Comparison of ENCODE assay signal across 9 cellular contexts in genomic region chr4:168633071-168633470, GRCh38.
DNase-seq lines count a peak whose midpoint lies in the region; ATAC-seq and TF ChIP-seq lines count a peak whose summit lies in the region.
"Had no signal": no experiment of that assay in that cellular context is flagged by ENCODE, and none has a peak within 500 bp of the region (broad histone marks: within the 10 kb centered on the region; RNA-seq: fewer than 3 reads in every experiment).

No MANE protein-coding gene starts in this region.

- peaks cover 6% of the 10 kb centered on the region for H3K4me1 Mint-ChIP-seq in activated CD4-positive, alpha-beta T cell treated with anti-CD3 and anti-CD28 coated beads, Interleukin-2, amount 10 ng/mL, durations not matched to agents 24 days and 14 days

- H3K36me3 Mint-ChIP-seq in activated CD4-positive, alpha-beta T cell treated with anti-CD3 and anti-CD28 coated beads, Interleukin-2, amount 10 ng/mL, durations not matched to agents 24 days and 14 days (ENCODE audit: low read depth): no peaks in the 10 kb centered on the region

- H3K27ac ChIP-seq in left ventricle myocardium inferior (replicated peaks) (peak overlapping the region; percentile 75), esophagus muscularis mucosa (replicated peaks in 1 of 4) (peak overlapping the region in 2 of 4 donors; percentile 75 to 77)

- H3K4me1 ChIP-seq in left ventricle myocardium inferior: peaks cover 70% of the 10 kb centered on the region
- peaks cover 35 to 59% (median 45%) of the 10 kb centered on the region in 4 donors for H3K4me1 ChIP-seq in esophagus muscularis mucosa
- H3K4me1 ChIP-seq in neuron (ENCODE audit: insufficient read depth, low read length): peaks cover 27% of the 10 kb centered on the region

- ATAC-seq in Right ventricle myocardium inferior: no peak
- ATAC-seq: activated T-cell treated with anti-CD3 and anti-CD28 coated beads, Interleukin-2, amount 50 U/mL, for 4 hours had no signal

- H3K4me3 ChIP-seq in left ventricle myocardium inferior: peak overlapping the region; percentile 74
- peak overlapping the region; percentile 58 to 74 (median 64) for H3K4me3 ChIP-seq in esophagus muscularis mucosa
- H3K4me3 ChIP-seq in neuron (ENCODE audit: low read length): peak overlapping the region; percentile 66

- H3K27ac Mint-ChIP-seq in activated CD4-positive, alpha-beta T cell treated with anti-CD3 and anti-CD28 coated beads, Interleukin-2, amount 10 ng/mL, durations not matched to agents 24 days and 14 days: no peak overlapping the region

- TF ChIP-seq POLR2A in esophagus muscularis mucosa (IDR thresholded peaks at IDR 0.05; ENCODE audit: low read depth): no peak

- no peaks in the 10 kb centered on the region for H3K9me3 Mint-ChIP-seq in activated CD4-positive, alpha-beta T cell treated with anti-CD3 and anti-CD28 coated beads, Interleukin-2, amount 10 ng/mL, durations not matched to agents 24 days and 14 days
- H3K9me3 Mint-ChIP-seq: activated T-cell treated with anti-CD3 and anti-CD28 coated beads, Interleukin-2, amount 50 U/mL, for 4 hours had no signal

- no peak overlapping the region for H2AFZ ChIP-seq in neuron (ENCODE audit: low read depth, low read length)

- WGBS in esophagus muscularis mucosa: 34% methylated on average over 4 of the region's 4 CpGs

- H3K4me3 Mint-ChIP-seq in activated CD4-positive, alpha-beta T cell treated with anti-CD3 and anti-CD28 coated beads, Interleukin-2, amount 10 ng/mL, durations not matched to agents 24 days and 14 days: no peak overlapping the region
- H3K4me3 Mint-ChIP-seq: activated T-cell treated with anti-CD3 and anti-CD28 coated beads, Interleukin-2, amount 50 U/mL, for 4 hours had no signal

- no peak for TF ChIP-seq EP300 in esophagus muscularis mucosa (IDR thresholded peaks at IDR 0.05)

- H3K27me3 Mint-ChIP-seq in activated CD4-positive, alpha-beta T cell treated with anti-CD3 and anti-CD28 coated beads, Interleukin-2, amount 10 ng/mL, durations not matched to agents 24 days and 14 days: peaks cover 79% of the 10 kb centered on the region

- intact Hi-C loops in left ventricle myocardium inferior (cut with micrococcal nuclease) (no loop called here), Right ventricle myocardium inferior (cut with DNase I) (loop anchor here (5.0 kb wide), 2 partner anchors 46 to 121 kb away; no protein-coding TSS in a partner anchor), esophagus muscularis mucosa (cut with DNase I) (loop anchor here (5.0 kb wide), 2 partner anchors 46 to 74 kb away; no protein-coding TSS in a partner anchor)
- intact Hi-C loops in activated CD4-positive, alpha-beta T cell treated with anti-CD3 and anti-CD28 coated beads, Interleukin-2, amount 10 ng/mL, durations not matched to agents 24 days and 14 days (cut with micrococcal nuclease): no loop called here

- H3K27me3 ChIP-seq in left ventricle myocardium inferior (ENCODE audit: low read depth): no peaks in the 10 kb centered on the region
- no peaks in the 10 kb centered on the region for H3K27me3 ChIP-seq in esophagus muscularis mucosa
- no peaks in the 10 kb centered on the region for H3K27me3 ChIP-seq in neuron (ENCODE audit: insufficient read depth, low read length)

- H3K9me3 ChIP-seq in left ventricle myocardium inferior (replicated peaks) (no peaks in the 10 kb centered on the region), esophagus muscularis mucosa (no peaks in the 10 kb centered on the region), neuron (ENCODE audit: low read length) (no peaks in the 10 kb centered on the region)

- TF ChIP-seq CTCF in left ventricle myocardium inferior (IDR thresholded peaks at IDR 0.05; ENCODE audit: borderline replicate concordance): no peak
- TF ChIP-seq CTCF in esophagus muscularis mucosa (IDR thresholded peaks at IDR 0.05): no peak

- DNase-seq in left ventricle myocardium inferior (no peak), Right ventricle myocardium inferior (ENCODE audit: missing footprints) (no peak), esophagus muscularis mucosa (ENCODE audit: extremely low spot score) (no peak), NCI-H146 treated with DMSO at 0.1 percent for 48 hours (lab: John Stamatoyannopoulos, UW; ENCODE audit: unreplicated experiment) (no peak)
- no peak for DNase-seq in activated CD4-positive, alpha-beta T cell treated with anti-CD3 and anti-CD28 coated beads, Interleukin-2, amount 10 ng/mL, durations not matched to agents 24 days and 14 days
- no peak for DNase-seq in activated CD4-positive, alpha-beta T cell treated with anti-CD3 and anti-CD28 coated beads for 1 hour
- no peak for DNase-seq in activated CD4-positive, alpha-beta T cell treated with anti-CD3 and anti-CD28 coated beads, Interleukin-2, amount 50 U/mL, for 1 hour
- DNase-seq: activated T-cell treated with anti-CD3 and anti-CD28 coated beads, Interleukin-2, amount 50 U/mL, for 4 hours had no signal

- H3K36me3 ChIP-seq in left ventricle myocardium inferior (no peaks in the 10 kb centered on the region), esophagus muscularis mucosa (no peaks in the 10 kb centered on the region), neuron (ENCODE audit: insufficient read depth, low read length) (no peaks in the 10 kb centered on the region)

Comparison
In these comparisons a context has a peak if more than half of its experiments do, and no peak if none do; other contexts are left out.
1. intact Hi-C loops: an anchor here in Right ventricle myocardium inferior (5.0 kb wide) and esophagus muscularis mucosa (5.0 kb wide); none called in left ventricle myocardium inferior and activated CD4-positive, alpha-beta T cell treated with anti-CD3 and anti-CD28 coated beads, Interleukin-2, amount 10 ng/mL, durations not matched to agents 24 days and 14 days.